Comparison of ENCODE assay signal across 9 cellular contexts in the genomic region with DNA sequence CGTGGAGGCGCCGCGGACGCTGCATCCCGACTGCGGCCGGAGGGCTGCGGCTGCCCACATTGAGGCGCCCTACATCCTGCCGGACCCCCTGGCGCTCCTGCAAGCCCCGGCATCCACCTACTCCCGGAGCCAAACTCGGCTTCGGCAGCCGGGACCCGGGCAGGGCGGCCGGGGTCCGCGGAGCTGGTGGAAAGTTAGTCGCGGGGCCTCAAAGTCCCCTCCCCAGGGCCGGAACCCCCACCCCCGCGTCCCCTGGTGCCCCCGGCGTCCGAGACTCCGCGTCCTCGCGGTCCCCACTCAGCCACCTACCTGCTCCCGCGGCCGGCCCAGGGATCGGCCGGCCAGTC. TPM values are rescaled to one million over a fixed set of nuclear protein-coding genes. Genes with fewer than 3 reads are reported as not detected.
DNase-seq lines count a peak whose midpoint lies in the region; ATAC-seq and TF ChIP-seq lines count a peak whose summit lies in the region.
"Had no signal": no experiment of that assay in that cellular context is flagged by ENCODE, and none has a peak within 500 bp of the region (broad histone marks: within the 10 kb centered on the region; RNA-seq: fewer than 3 reads in every experiment).

No MANE protein-coding gene starts in this region.

- TF ChIP-seq CTCF in brain microvascular endothelial cell (IDR thresholded peaks at IDR 0.05; ENCODE audit: low read depth, low read length, missing control alignments) = no peak
- no peak for TF ChIP-seq CTCF in right lobe of liver (IDR thresholded peaks at IDR 0.05)
- TF ChIP-seq CTCF in tibial nerve (IDR thresholded peaks at IDR 0.05) = no peak
- no peak for TF ChIP-seq CTCF in GM13977 (IDR thresholded peaks at IDR 0.05; ENCODE audit: extremely low read depth, insufficient read depth, missing control alignments)

- ATAC-seq in right lobe of liver = no peak

- H3K4me3 ChIP-seq in brain microvascular endothelial cell (ENCODE audit: low read depth, low read length) (peak overlapping the region; percentile 43), right lobe of liver (peak overlapping the region; percentile 29 to 56 (median 39)), tibial nerve (peak overlapping the region; percentile 37 to 62 (median 49))

- TF ChIP-seq EP300 in tibial nerve (IDR thresholded peaks at IDR 0.05) = no peak

- WGBS in right lobe of liver (ENCODE audit: insufficient coverage, low coverage, low lambda C conversion rate, missing lambda C conversion rate) = no CpG with 5 or more reads among the region's 39 CpGs
- WGBS in tibial nerve, 2 donors = 0% methylated on average over 4 of the region's 39 CpGs; no CpG with 5 or more reads in 1 of the 2 donors

- H3K9me3 ChIP-seq in right lobe of liver (no peaks in the 10 kb centered on the region), tibial nerve (no peaks in the 10 kb centered on the region)

- TF ChIP-seq POLR2A in right lobe of liver (IDR thresholded peaks at IDR 0.05) (no peak), tibial nerve (IDR thresholded peaks at IDR 0.05) (no peak)

- in situ Hi-C loops in brain microvascular endothelial cell (cut with HindIII; ENCODE audit: low pct_ligation_motif_present, low sequenced_read_pairs) = no loop called here
- in situ Hi-C loops in GM13977 (cut with MboI; ENCODE audit: low pct_unique_long_range_greater_than_20kb, low sequenced_read_pairs, unreplicated experiment) = loop anchor here (25.0 kb wide), 1 partner anchor 91 kb away; no protein-coding TSS in a partner anchor

- peak; percentile 50 for DNase-seq in NCI-H82 (lab: John Stamatoyannopoulos, UW)
- no peak for DNase-seq in NCI-H82 treated with DMSO at 0.1 percent for 48 hours (lab: John Stamatoyannopoulos, UW; ENCODE audit: unreplicated experiment)
- no peak for DNase-seq in brain microvascular endothelial cell
- DNase-seq in right lobe of liver = no peak
- no peak for DNase-seq in tibial nerve (ENCODE audit: low spot score in 2 of 2)
- no peak for DNase-seq in NCI-H774 (lab: John Stamatoyannopoulos, UW)
- no peak for DNase-seq in GM13977 (ENCODE audit: low spot score)
- DNase-seq in anterior cingulate cortex (lab: John Stamatoyannopoulos, UW) = no peak
- DNase-seq: activated T-cell treated with anti-CD3 and anti-CD28 coated beads for 4 hours had no signal

- H3K36me3 ChIP-seq in brain microvascular endothelial cell (replicated peaks) (no peaks in the 10 kb centered on the region), right lobe of liver (no peaks in the 10 kb centered on the region), tibial nerve (no peaks in the 10 kb centered on the region)

- peaks cover 0 to 22% (median 4%) of the 10 kb centered on the region in 4 donors for H3K4me1 ChIP-seq in right lobe of liver
- peaks cover 0 to 32% (median 27%) of the 10 kb centered on the region in 4 donors for H3K4me1 ChIP-seq in tibial nerve

- H3K27ac ChIP-seq in brain microvascular endothelial cell (no peak overlapping the region), right lobe of liver (no peak overlapping the region), tibial nerve (no peak overlapping the region)

- H3K27me3 ChIP-seq in brain microvascular endothelial cell (replicated peaks) = peaks cover 66% of the 10 kb centered on the region
- H3K27me3 ChIP-seq in right lobe of liver = peaks cover 12 to 37% of the 10 kb centered on the region in 2 donors
- H3K27me3 ChIP-seq in tibial nerve = peaks cover 0 to 86% of the 10 kb centered on the region in 2 donors

- intact Hi-C loops in right lobe of liver (cut with DNase I) = no loop called here

RNA-seq across cellular contexts. Expression of gene MEGF11, which starts 0.3 kb away (rescaled TPM):
- total RNA-seq in right lobe of liver (not detected), tibial nerve (1 to 10 TPM in 3 of 4 donors, under 1 TPM in 1; 0.87 to 7.3 (median 4.9) TPM)

RNA-seq across cellular contexts. Expression of gene DIS3L, which starts 40.1 kb away (rescaled TPM):
- total RNA-seq in right lobe of liver = 10 to 100 TPM; 16.1 to 32.3 (median 19.6) TPM
- total RNA-seq in tibial nerve = 10 to 100 TPM; 23.9 to 44.8 (median 38.3) TPM
